8 cellular contexts compared by ENCODE assay signal in genomic region chr20:53914861-53915458, GRCh38.
DNase-seq lines count a peak whose midpoint lies in the region; ATAC-seq lines count a peak whose summit lies in the region.

No MANE protein-coding gene starts in this region.

- no peaks in the 10 kb centered on the region for H3K36me3 Mint-ChIP-seq in activated naive CD4-positive, alpha-beta T cell treated with anti-CD3 and anti-CD28 coated beads, Interleukin-2, amount 50 U/mL, for 72 hours
- H3K36me3 Mint-ChIP-seq in stimulated activated effector memory CD8-positive, alpha-beta T cell treated with anti-CD3 and anti-CD28 coated beads, Interleukin-12 subunit alpha, Interleukin-12 subunit beta, amount 100 ng/mL, for 72 hours: peaks cover 12% of the 10 kb centered on the region

- peak overlapping the region; percentile 75; the same call in 1 of the 2 replicates for H3K4me3 ChIP-seq in iPS-18c (ENCODE audit: insufficient read depth, low read depth, low read length)

- DNase-seq in NOMO-1 treated with DMSO at 0.1 percent for 48 hours (lab: John Stamatoyannopoulos, UW; ENCODE audit: unreplicated experiment): peak; percentile 8
- no peak for DNase-seq in NOMO-1 (lab: John Stamatoyannopoulos, UW; ENCODE audit: unreplicated experiment in 2 of 2)
- DNase-seq in activated naive CD4-positive, alpha-beta T cell treated with anti-CD3 and anti-CD28 coated beads, Interleukin-2, amount 50 U/mL, for 72 hours (ENCODE audit: low spot score in 2 of 2): no peak
- no peak for DNase-seq in stimulated activated effector memory CD8-positive, alpha-beta T cell treated with anti-CD3 and anti-CD28 coated beads, Interleukin-12 subunit alpha, Interleukin-12 subunit beta, amount 100 ng/mL, for 72 hours (ENCODE audit: low spot score in 2 of 2)

- H3K4me1 Mint-ChIP-seq in stimulated activated effector memory CD8-positive, alpha-beta T cell treated with anti-CD3 and anti-CD28 coated beads, Interleukin-12 subunit alpha, Interleukin-12 subunit beta, amount 100 ng/mL, for 72 hours: peaks cover 35% of the 10 kb centered on the region

- peak overlapping the region; percentile 94 for H3K4me3 Mint-ChIP-seq in stimulated activated effector memory CD8-positive, alpha-beta T cell treated with anti-CD3 and anti-CD28 coated beads, Interleukin-12 subunit alpha, Interleukin-12 subunit beta, amount 100 ng/mL, for 72 hours

- H3K9me3 ChIP-seq in iPS-18c (ENCODE audit: control insufficient read depth, insufficient read depth, low read length): peaks cover 3% of the 10 kb centered on the region

- peak overlapping the region; percentile 86 to 93 for H3K27ac Mint-ChIP-seq in activated naive CD4-positive, alpha-beta T cell treated with anti-CD3 and anti-CD28 coated beads, Interleukin-2, amount 50 U/mL, for 72 hours
- H3K27ac Mint-ChIP-seq in stimulated activated effector memory CD8-positive, alpha-beta T cell treated with anti-CD3 and anti-CD28 coated beads, Interleukin-12 subunit alpha, Interleukin-12 subunit beta, amount 100 ng/mL, for 72 hours: peak overlapping the region; percentile 96

- ATAC-seq in activated naive CD4-positive, alpha-beta T cell treated with anti-CD3 and anti-CD28 coated beads, Interleukin-2, amount 50 U/mL, for 72 hours: no peak
- no peak for ATAC-seq in stimulated activated effector memory CD8-positive, alpha-beta T cell treated with anti-CD3 and anti-CD28 coated beads, Interleukin-12 subunit alpha, Interleukin-12 subunit beta, amount 100 ng/mL, for 72 hours
- ATAC-seq in HG03378 (IDR thresholded peaks at IDR 0.05; ENCODE audit: unreplicated experiment): no peak
- ATAC-seq in HG03175 (IDR thresholded peaks at IDR 0.05; ENCODE audit: unreplicated experiment): no peak
- ATAC-seq in GM21360 (IDR thresholded peaks at IDR 0.05; ENCODE audit: unreplicated experiment): no peak

- H3K9me3 Mint-ChIP-seq in activated naive CD4-positive, alpha-beta T cell treated with anti-CD3 and anti-CD28 coated beads, Interleukin-2, amount 50 U/mL, for 72 hours: peaks cover 0 to 10% of the 10 kb centered on the region in 2 donors
- H3K9me3 Mint-ChIP-seq in stimulated activated effector memory CD8-positive, alpha-beta T cell treated with anti-CD3 and anti-CD28 coated beads, Interleukin-12 subunit alpha, Interleukin-12 subunit beta, amount 100 ng/mL, for 72 hours: no peaks in the 10 kb centered on the region
